17 cellular contexts compared by ENCODE assay signal in the genomic region with DNA sequence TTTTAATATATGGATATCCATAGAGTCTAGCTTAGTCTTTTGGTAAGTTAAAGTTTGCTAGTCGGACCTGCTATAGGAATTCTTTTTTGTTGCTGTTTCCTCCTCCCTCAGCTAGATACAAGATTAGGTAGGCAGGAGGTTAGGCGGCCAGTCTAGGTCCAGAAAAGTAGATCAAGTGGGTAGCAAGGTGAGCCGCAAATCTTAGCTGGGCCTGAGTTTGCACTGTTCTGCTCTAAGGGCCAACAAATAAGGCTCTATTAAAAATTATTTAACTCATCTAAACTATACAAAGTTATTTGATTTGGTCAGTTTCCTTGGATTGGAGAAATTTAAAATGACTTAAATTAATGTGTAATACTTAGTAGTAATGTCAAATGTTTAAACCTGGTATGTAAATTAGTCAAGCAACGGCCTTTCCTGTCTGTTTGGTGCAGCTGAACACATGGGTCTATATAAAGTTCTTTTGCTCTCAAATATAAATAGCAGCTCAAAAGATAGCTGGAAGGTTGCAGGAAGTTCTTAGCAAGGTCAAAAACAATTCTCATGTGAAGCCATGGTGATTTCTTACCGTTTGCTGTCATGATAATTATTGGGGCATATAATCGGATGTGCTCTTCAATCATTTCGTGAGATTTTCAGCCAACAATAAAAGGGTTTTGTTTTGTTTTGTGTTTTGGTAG.
"Had no signal": no experiment of that assay in that cellular context is flagged by ENCODE, and none has a peak within 500 bp of the region (broad histone marks: within the 10 kb centered on the region; RNA-seq: fewer than 3 reads in every experiment).

No MANE protein-coding gene starts in this region.

- H3K4me1 ChIP-seq: esophagus squamous epithelium, tibial nerve had no signal

- H3K4me3 Mint-ChIP-seq: activated naive CD8-positive, alpha-beta T cell treated with anti-CD3 and anti-CD28 coated beads for 36 hours; mesothelial cell of epicardium; nephron; stimulated activated naive CD8-positive, alpha-beta T cell treated with anti-CD3 and anti-CD28 coated beads, Interleukin-15, Interleukin-2, amounts not matched to agents 100 ng/mL and 50 ng/mL, for 24 hours had no signal

- H3K4me3 ChIP-seq: esophagus squamous epithelium, hepatocyte, lung, tibial nerve had no signal

- H3K27me3 ChIP-seq: esophagus squamous epithelium, hepatocyte, tibial nerve had no signal

- H3K9me3 ChIP-seq: esophagus squamous epithelium, tibial nerve had no signal

- DNase-seq: activated CD4-positive, alpha-beta T cell treated with anti-CD3 and anti-CD28 coated beads, Interleukin-2, amount 50 U/mL, for 4 hours; activated naive CD8-positive, alpha-beta T cell treated with anti-CD3 and anti-CD28 coated beads for 36 hours; amniotic stem cell; dermis blood vessel endothelial cell; effector memory CD4-positive, alpha-beta T cell; esophagus squamous epithelium; left colon; occipital lobe; retina; T-helper 2 cell; WERI-Rb-1 had no signal

- H3K9me3 Mint-ChIP-seq: activated naive CD8-positive, alpha-beta T cell treated with anti-CD3 and anti-CD28 coated beads for 36 hours; stimulated activated naive CD8-positive, alpha-beta T cell treated with anti-CD3 and anti-CD28 coated beads, Interleukin-15, Interleukin-2, amounts not matched to agents 100 ng/mL and 50 ng/mL, for 24 hours had no signal

- H3K27ac ChIP-seq: esophagus squamous epithelium, hepatocyte, tibial nerve, WERI-Rb-1 had no signal

- ATAC-seq: left colon had no signal

- H3K27ac Mint-ChIP-seq: activated naive CD8-positive, alpha-beta T cell treated with anti-CD3 and anti-CD28 coated beads for 36 hours; mesothelial cell of epicardium; nephron; stimulated activated naive CD8-positive, alpha-beta T cell treated with anti-CD3 and anti-CD28 coated beads, Interleukin-15, Interleukin-2, amounts not matched to agents 100 ng/mL and 50 ng/mL, for 24 hours had no signal

- H3K36me3 ChIP-seq: esophagus squamous epithelium, tibial nerve, WERI-Rb-1 had no signal
